In genomic region chr4:127905029-127905428, GRCh38 we compare ENCODE assay signal across 20 cellular contexts.
"Had no signal": no experiment of that assay in that cellular context is flagged by ENCODE, and none has a peak within 500 bp of the region (broad histone marks: within the 10 kb centered on the region; RNA-seq: fewer than 3 reads in every experiment).

No MANE protein-coding gene starts in this region.

- H3K27ac ChIP-seq: KMS-11, RWPE1 had no signal

- DNase-seq: IMR-90, Kasumi-1, MM.1S, NCI-H1092 treated with DMSO at 0.1 percent for 48 hours, NCI-H1436, NCI-H187, NCI-H2029, NCI-H2081 treated with DMSO at 0.1 percent for 48 hours, NCI-H2171, NCI-H226, NCI-H446, NCI-H510A, NCI-H524 treated with DMSO at 0.1 percent for 48 hours, NCI-H69, NCI-H774, PC-3, SHP77, SK-N-SH had no signal

- H3K9me3 ChIP-seq: SK-N-SH had no signal
